ENCODE assay signal across 1 cellular context in the genomic region with DNA sequence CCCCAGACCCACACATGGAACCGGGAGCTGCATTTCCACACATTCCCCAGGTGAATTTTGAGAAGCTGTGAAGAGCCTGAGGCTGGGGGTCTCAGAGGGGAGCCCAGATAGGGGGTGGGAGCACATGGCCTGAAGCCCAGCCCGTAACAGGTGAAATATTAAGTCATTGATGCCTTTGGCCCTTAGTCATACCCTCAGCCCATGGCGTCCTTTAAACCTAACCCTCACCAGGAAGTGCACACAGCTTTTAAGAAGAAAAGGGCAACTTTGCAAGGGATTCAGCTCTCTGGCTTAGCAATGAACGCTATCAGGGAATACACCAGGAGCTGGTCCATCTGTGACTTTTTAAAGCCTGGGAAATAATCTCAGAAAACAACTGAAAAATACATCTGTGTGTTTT.
TF ChIP-seq lines count a peak whose summit lies in the region.

No MANE protein-coding gene starts in this region.

TF ChIP-seq in GM23338, 12 proteins besides CTCF, POLR2A, EP300 and RAD21 (continued from another document):
- TF ChIP-seq, protein P1, sequence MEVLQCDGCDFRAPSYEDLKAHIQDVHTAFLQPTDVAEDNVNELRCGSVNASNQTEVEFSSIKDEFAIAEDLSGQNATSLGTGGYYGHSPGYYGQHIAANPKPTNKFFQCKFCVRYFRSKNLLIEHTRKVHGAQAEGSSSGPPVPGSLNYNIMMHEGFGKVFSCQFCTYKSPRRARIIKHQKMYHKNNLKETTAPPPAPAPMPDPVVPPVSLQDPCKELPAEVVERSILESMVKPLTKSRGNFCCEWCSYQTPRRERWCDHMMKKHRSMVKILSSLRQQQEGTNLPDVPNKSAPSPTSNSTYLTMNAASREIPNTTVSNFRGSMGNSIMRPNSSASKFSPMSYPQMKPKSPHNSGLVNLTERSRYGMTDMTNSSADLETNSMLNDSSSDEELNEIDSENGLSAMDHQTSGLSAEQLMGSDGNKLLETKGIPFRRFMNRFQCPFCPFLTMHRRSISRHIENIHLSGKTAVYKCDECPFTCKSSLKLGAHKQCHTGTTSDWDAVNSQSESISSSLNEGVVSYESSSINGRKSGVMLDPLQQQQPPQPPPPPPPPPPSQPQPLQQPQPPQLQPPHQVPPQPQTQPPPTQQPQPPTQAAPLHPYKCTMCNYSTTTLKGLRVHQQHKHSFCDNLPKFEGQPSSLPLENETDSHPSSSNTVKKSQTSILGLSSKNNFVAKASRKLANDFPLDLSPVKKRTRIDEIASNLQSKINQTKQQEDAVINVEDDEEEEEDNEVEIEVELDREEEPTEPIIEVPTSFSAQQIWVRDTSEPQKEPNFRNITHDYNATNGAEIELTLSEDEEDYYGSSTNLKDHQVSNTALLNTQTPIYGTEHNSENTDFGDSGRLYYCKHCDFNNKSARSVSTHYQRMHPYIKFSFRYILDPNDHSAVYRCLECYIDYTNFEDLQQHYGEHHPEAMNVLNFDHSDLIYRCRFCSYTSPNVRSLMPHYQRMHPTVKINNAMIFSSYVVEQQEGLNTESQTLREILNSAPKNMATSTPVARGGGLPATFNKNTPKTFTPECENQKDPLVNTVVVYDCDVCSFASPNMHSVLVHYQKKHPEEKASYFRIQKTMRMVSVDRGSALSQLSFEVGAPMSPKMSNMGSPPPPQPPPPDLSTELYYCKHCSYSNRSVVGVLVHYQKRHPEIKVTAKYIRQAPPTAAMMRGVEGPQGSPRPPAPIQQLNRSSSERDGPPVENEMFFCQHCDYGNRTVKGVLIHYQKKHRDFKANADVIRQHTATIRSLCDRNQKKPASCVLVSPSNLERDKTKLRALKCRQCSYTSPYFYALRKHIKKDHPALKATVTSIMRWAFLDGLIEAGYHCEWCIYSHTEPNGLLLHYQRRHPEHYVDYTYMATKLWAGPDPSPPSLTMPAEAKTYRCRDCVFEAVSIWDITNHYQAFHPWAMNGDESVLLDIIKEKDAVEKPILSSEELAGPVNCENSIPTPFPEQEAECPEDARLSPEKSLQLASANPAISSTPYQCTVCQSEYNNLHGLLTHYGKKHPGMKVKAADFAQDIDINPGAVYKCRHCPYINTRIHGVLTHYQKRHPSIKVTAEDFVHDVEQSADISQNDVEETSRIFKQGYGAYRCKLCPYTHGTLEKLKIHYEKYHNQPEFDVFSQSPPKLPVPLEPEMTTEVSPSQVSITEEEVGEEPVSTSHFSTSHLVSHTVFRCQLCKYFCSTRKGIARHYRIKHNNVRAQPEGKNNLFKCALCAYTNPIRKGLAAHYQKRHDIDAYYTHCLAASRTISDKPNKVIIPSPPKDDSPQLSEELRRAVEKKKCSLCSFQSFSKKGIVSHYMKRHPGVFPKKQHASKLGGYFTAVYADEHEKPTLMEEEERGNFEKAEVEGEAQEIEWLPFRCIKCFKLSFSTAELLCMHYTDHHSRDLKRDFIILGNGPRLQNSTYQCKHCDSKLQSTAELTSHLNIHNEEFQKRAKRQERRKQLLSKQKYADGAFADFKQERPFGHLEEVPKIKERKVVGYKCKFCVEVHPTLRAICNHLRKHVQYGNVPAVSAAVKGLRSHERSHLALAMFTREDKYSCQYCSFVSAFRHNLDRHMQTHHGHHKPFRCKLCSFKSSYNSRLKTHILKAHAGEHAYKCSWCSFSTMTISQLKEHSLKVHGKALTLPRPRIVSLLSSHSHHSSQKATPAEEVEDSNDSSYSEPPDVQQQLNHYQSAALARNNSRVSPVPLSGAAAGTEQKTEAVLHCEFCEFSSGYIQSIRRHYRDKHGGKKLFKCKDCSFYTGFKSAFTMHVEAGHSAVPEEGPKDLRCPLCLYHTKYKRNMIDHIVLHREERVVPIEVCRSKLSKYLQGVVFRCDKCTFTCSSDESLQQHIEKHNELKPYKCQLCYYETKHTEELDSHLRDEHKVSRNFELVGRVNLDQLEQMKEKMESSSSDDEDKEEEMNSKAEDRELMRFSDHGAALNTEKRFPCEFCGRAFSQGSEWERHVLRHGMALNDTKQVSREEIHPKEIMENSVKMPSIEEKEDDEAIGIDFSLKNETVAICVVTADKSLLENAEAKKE (CRISPR knock-in tag; IDR thresholded peaks at IDR 0.05): no peak
- no peak for TF ChIP-seq EZH2phosphoT487 (IDR thresholded peaks at IDR 0.05; ENCODE audit: unreplicated experiment)
- no peak for TF ChIP-seq EZH2 (IDR thresholded peaks at IDR 0.05; ENCODE audit: low read depth, unreplicated experiment)
TF ChIP-seq in GM23338: peak in this region for 0.
